2 cellular contexts compared by ENCODE assay signal in the genomic region with DNA sequence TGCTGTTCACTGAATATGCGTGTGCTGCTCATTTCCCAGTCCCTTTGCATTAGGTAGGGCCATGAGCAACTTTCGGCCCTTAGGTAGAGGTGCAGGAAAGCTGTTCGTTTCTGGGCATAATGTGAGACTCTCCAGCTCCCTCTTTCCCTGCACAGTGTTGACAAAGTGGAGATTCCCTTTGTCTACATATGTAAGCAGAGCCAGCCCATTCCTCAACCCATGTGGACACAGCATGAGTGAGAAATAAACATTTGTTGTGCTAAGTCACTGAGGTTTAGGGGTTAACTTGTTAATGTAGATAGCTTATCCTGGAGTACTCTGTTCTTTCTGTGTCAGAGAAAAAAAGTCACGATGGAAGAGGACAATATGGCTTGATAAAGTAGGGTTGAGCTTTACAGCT.
TF ChIP-seq lines count a peak whose summit lies in the region.

No MANE protein-coding gene starts in this region.

TF ChIP-seq in GM23338, 12 proteins besides CTCF, POLR2A, EP300 and RAD21:
- TF ChIP-seq JUNB (IDR thresholded peaks at IDR 0.05; ENCODE audit: unreplicated experiment) (no peak), NANOG (IDR thresholded peaks at IDR 0.05; ENCODE audit: borderline replicate concordance) (no peak), EZH2 (IDR thresholded peaks at IDR 0.05; ENCODE audit: low read depth, unreplicated experiment) (no peak), EZH2phosphoT487 (IDR thresholded peaks at IDR 0.05; ENCODE audit: unreplicated experiment) (no peak)
- TF ChIP-seq, protein P1, sequence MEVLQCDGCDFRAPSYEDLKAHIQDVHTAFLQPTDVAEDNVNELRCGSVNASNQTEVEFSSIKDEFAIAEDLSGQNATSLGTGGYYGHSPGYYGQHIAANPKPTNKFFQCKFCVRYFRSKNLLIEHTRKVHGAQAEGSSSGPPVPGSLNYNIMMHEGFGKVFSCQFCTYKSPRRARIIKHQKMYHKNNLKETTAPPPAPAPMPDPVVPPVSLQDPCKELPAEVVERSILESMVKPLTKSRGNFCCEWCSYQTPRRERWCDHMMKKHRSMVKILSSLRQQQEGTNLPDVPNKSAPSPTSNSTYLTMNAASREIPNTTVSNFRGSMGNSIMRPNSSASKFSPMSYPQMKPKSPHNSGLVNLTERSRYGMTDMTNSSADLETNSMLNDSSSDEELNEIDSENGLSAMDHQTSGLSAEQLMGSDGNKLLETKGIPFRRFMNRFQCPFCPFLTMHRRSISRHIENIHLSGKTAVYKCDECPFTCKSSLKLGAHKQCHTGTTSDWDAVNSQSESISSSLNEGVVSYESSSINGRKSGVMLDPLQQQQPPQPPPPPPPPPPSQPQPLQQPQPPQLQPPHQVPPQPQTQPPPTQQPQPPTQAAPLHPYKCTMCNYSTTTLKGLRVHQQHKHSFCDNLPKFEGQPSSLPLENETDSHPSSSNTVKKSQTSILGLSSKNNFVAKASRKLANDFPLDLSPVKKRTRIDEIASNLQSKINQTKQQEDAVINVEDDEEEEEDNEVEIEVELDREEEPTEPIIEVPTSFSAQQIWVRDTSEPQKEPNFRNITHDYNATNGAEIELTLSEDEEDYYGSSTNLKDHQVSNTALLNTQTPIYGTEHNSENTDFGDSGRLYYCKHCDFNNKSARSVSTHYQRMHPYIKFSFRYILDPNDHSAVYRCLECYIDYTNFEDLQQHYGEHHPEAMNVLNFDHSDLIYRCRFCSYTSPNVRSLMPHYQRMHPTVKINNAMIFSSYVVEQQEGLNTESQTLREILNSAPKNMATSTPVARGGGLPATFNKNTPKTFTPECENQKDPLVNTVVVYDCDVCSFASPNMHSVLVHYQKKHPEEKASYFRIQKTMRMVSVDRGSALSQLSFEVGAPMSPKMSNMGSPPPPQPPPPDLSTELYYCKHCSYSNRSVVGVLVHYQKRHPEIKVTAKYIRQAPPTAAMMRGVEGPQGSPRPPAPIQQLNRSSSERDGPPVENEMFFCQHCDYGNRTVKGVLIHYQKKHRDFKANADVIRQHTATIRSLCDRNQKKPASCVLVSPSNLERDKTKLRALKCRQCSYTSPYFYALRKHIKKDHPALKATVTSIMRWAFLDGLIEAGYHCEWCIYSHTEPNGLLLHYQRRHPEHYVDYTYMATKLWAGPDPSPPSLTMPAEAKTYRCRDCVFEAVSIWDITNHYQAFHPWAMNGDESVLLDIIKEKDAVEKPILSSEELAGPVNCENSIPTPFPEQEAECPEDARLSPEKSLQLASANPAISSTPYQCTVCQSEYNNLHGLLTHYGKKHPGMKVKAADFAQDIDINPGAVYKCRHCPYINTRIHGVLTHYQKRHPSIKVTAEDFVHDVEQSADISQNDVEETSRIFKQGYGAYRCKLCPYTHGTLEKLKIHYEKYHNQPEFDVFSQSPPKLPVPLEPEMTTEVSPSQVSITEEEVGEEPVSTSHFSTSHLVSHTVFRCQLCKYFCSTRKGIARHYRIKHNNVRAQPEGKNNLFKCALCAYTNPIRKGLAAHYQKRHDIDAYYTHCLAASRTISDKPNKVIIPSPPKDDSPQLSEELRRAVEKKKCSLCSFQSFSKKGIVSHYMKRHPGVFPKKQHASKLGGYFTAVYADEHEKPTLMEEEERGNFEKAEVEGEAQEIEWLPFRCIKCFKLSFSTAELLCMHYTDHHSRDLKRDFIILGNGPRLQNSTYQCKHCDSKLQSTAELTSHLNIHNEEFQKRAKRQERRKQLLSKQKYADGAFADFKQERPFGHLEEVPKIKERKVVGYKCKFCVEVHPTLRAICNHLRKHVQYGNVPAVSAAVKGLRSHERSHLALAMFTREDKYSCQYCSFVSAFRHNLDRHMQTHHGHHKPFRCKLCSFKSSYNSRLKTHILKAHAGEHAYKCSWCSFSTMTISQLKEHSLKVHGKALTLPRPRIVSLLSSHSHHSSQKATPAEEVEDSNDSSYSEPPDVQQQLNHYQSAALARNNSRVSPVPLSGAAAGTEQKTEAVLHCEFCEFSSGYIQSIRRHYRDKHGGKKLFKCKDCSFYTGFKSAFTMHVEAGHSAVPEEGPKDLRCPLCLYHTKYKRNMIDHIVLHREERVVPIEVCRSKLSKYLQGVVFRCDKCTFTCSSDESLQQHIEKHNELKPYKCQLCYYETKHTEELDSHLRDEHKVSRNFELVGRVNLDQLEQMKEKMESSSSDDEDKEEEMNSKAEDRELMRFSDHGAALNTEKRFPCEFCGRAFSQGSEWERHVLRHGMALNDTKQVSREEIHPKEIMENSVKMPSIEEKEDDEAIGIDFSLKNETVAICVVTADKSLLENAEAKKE (CRISPR knock-in tag; IDR thresholded peaks at IDR 0.05) = no peak
- TF ChIP-seq, protein P2, sequence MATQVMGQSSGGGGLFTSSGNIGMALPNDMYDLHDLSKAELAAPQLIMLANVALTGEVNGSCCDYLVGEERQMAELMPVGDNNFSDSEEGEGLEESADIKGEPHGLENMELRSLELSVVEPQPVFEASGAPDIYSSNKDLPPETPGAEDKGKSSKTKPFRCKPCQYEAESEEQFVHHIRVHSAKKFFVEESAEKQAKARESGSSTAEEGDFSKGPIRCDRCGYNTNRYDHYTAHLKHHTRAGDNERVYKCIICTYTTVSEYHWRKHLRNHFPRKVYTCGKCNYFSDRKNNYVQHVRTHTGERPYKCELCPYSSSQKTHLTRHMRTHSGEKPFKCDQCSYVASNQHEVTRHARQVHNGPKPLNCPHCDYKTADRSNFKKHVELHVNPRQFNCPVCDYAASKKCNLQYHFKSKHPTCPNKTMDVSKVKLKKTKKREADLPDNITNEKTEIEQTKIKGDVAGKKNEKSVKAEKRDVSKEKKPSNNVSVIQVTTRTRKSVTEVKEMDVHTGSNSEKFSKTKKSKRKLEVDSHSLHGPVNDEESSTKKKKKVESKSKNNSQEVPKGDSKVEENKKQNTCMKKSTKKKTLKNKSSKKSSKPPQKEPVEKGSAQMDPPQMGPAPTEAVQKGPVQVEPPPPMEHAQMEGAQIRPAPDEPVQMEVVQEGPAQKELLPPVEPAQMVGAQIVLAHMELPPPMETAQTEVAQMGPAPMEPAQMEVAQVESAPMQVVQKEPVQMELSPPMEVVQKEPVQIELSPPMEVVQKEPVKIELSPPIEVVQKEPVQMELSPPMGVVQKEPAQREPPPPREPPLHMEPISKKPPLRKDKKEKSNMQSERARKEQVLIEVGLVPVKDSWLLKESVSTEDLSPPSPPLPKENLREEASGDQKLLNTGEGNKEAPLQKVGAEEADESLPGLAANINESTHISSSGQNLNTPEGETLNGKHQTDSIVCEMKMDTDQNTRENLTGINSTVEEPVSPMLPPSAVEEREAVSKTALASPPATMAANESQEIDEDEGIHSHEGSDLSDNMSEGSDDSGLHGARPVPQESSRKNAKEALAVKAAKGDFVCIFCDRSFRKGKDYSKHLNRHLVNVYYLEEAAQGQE (IDR thresholded peaks at IDR 0.05; ENCODE audit: unreplicated experiment) = no peak
- TF ChIP-seq, protein P3, sequence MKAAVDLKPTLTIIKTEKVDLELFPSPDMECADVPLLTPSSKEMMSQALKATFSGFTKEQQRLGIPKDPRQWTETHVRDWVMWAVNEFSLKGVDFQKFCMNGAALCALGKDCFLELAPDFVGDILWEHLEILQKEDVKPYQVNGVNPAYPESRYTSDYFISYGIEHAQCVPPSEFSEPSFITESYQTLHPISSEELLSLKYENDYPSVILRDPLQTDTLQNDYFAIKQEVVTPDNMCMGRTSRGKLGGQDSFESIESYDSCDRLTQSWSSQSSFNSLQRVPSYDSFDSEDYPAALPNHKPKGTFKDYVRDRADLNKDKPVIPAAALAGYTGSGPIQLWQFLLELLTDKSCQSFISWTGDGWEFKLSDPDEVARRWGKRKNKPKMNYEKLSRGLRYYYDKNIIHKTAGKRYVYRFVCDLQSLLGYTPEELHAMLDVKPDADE (IDR thresholded peaks at IDR 0.05) = no peak

TF ChIP-seq in H1, 55 proteins besides CTCF, POLR2A, EP300 and RAD21:
- no peak for TF ChIP-seq RXRA (IDR thresholded peaks at IDR 0.05; ENCODE audit: insufficient read depth, low read depth, low read length)
- TF ChIP-seq CTBP2 (IDR thresholded peaks at IDR 0.05; ENCODE audit: borderline replicate concordance, insufficient read depth, insufficient read length, low read length) = no peak
- no peak for TF ChIP-seq SP2 (IDR thresholded peaks at IDR 0.05; ENCODE audit: low read length)
- TF ChIP-seq SIRT6 (IDR thresholded peaks at IDR 0.05; ENCODE audit: low read length) = no peak
- TF ChIP-seq SUZ12 (IDR thresholded peaks at IDR 0.05; ENCODE audit: low read length) = no peak
- TF ChIP-seq TAF1 (IDR thresholded peaks at IDR 0.05; ENCODE audit: low read depth, low read length) = no peak
- TF ChIP-seq, protein P4, sequence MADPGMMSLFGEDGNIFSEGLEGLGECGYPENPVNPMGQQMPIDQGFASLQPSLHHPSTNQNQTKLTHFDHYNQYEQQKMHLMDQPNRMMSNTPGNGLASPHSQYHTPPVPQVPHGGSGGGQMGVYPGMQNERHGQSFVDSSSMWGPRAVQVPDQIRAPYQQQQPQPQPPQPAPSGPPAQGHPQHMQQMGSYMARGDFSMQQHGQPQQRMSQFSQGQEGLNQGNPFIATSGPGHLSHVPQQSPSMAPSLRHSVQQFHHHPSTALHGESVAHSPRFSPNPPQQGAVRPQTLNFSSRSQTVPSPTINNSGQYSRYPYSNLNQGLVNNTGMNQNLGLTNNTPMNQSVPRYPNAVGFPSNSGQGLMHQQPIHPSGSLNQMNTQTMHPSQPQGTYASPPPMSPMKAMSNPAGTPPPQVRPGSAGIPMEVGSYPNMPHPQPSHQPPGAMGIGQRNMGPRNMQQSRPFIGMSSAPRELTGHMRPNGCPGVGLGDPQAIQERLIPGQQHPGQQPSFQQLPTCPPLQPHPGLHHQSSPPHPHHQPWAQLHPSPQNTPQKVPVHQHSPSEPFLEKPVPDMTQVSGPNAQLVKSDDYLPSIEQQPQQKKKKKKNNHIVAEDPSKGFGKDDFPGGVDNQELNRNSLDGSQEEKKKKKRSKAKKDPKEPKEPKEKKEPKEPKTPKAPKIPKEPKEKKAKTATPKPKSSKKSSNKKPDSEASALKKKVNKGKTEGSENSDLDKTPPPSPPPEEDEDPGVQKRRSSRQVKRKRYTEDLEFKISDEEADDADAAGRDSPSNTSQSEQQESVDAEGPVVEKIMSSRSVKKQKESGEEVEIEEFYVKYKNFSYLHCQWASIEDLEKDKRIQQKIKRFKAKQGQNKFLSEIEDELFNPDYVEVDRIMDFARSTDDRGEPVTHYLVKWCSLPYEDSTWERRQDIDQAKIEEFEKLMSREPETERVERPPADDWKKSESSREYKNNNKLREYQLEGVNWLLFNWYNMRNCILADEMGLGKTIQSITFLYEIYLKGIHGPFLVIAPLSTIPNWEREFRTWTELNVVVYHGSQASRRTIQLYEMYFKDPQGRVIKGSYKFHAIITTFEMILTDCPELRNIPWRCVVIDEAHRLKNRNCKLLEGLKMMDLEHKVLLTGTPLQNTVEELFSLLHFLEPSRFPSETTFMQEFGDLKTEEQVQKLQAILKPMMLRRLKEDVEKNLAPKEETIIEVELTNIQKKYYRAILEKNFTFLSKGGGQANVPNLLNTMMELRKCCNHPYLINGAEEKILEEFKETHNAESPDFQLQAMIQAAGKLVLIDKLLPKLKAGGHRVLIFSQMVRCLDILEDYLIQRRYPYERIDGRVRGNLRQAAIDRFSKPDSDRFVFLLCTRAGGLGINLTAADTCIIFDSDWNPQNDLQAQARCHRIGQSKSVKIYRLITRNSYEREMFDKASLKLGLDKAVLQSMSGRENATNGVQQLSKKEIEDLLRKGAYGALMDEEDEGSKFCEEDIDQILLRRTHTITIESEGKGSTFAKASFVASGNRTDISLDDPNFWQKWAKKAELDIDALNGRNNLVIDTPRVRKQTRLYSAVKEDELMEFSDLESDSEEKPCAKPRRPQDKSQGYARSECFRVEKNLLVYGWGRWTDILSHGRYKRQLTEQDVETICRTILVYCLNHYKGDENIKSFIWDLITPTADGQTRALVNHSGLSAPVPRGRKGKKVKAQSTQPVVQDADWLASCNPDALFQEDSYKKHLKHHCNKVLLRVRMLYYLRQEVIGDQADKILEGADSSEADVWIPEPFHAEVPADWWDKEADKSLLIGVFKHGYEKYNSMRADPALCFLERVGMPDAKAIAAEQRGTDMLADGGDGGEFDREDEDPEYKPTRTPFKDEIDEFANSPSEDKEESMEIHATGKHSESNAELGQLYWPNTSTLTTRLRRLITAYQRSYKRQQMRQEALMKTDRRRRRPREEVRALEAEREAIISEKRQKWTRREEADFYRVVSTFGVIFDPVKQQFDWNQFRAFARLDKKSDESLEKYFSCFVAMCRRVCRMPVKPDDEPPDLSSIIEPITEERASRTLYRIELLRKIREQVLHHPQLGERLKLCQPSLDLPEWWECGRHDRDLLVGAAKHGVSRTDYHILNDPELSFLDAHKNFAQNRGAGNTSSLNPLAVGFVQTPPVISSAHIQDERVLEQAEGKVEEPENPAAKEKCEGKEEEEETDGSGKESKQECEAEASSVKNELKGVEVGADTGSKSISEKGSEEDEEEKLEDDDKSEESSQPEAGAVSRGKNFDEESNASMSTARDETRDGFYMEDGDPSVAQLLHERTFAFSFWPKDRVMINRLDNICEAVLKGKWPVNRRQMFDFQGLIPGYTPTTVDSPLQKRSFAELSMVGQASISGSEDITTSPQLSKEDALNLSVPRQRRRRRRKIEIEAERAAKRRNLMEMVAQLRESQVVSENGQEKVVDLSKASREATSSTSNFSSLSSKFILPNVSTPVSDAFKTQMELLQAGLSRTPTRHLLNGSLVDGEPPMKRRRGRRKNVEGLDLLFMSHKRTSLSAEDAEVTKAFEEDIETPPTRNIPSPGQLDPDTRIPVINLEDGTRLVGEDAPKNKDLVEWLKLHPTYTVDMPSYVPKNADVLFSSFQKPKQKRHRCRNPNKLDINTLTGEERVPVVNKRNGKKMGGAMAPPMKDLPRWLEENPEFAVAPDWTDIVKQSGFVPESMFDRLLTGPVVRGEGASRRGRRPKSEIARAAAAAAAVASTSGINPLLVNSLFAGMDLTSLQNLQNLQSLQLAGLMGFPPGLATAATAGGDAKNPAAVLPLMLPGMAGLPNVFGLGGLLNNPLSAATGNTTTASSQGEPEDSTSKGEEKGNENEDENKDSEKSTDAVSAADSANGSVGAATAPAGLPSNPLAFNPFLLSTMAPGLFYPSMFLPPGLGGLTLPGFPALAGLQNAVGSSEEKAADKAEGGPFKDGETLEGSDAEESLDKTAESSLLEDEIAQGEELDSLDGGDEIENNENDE (IDR thresholded peaks at IDR 0.05; ENCODE audit: insufficient replicate concordance, low read length) = no peak
- no peak for TF ChIP-seq YY1 (IDR thresholded peaks at IDR 0.05; ENCODE audit: low read depth, low read length)
- TF ChIP-seq KDM1A (IDR thresholded peaks at IDR 0.05; ENCODE audit: borderline replicate concordance, low read length) = no peak
- no peak for TF ChIP-seq JUN (IDR thresholded peaks at IDR 0.05; ENCODE audit: low read depth, low read length)
- TF ChIP-seq SP1 (IDR thresholded peaks at IDR 0.05; ENCODE audit: low read depth, low read length) = no peak
- TF ChIP-seq CHD1 (IDR thresholded peaks at IDR 0.05; ENCODE audit: low read depth, low read length) = no peak
- no peak for TF ChIP-seq NRF1 (IDR thresholded peaks at IDR 0.05; ENCODE audit: low read depth, low read length)
- TF ChIP-seq BACH1 (IDR thresholded peaks at IDR 0.05; ENCODE audit: low read length) = no peak
- no peak for TF ChIP-seq HDAC2 (IDR thresholded peaks at IDR 0.05; ENCODE audit: borderline replicate concordance in 1 of 2, low read depth in 2 of 2, low read length in 2 of 2)
